In the genomic region with DNA sequence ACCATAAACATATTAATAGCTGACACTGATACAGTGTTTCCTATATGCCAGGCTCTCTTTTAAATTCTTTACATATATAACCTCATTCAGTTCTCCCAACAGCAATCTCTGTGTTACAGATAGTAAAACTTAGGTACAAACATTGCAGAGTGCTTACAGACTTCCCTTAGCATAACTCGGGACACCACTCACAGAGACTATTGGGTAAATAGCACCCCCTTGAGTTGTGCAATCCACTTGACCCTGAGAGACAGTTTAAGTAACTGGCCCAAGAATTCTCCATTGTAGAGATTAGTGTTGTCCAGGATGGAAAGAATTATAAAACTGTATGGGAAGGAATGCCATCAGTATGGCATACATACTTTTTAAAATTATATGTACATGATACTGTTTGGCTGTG, we compare ENCODE assay signal across 14 cellular contexts.
"Had no signal": no experiment of that assay in that cellular context is flagged by ENCODE, and none has a peak within 500 bp of the region (broad histone marks: within the 10 kb centered on the region; RNA-seq: fewer than 3 reads in every experiment).

No MANE protein-coding gene starts in this region.

- H3K27ac Mint-ChIP-seq: activated CD4-positive, alpha-beta memory T cell treated with anti-CD3 and anti-CD28 coated beads, Interleukin-2, amount 10 ng/mL, durations not matched to agents 7 days and 5 days; activated CD4-positive, alpha-beta T cell treated with anti-CD3 and anti-CD28 coated beads for 36 hours; mesothelial cell of epicardium; stimulated activated naive CD8-positive, alpha-beta T cell treated with anti-CD3 and anti-CD28 coated beads, Interleukin-15, amount 100 ng/mL, for 72 hours had no signal

- ATAC-seq: activated CD4-positive, alpha-beta T cell treated with anti-CD3 and anti-CD28 coated beads for 36 hours; stimulated activated naive CD8-positive, alpha-beta T cell treated with anti-CD3 and anti-CD28 coated beads, Interleukin-15, amount 100 ng/mL, for 72 hours had no signal

- DNase-seq: activated CD4-positive, alpha-beta memory T cell treated with anti-CD3 and anti-CD28 coated beads, Interleukin-2, amount 10 ng/mL, durations not matched to agents 7 days and 5 days; activated CD4-positive, alpha-beta T cell treated with anti-CD3 and anti-CD28 coated beads for 36 hours; activated CD8-positive, alpha-beta memory T cell treated with anti-CD3 and anti-CD28 coated beads, Interleukin-2, amount 50 U/mL, for 4 hours; activated naive CD4-positive, alpha-beta T cell; caudate nucleus; cortex of kidney; effector CD8-positive, alpha-beta T cell; kidney; stimulated activated CD4-positive, alpha-beta T cell treated with anti-CD3 and anti-CD28 coated beads, Interleukin-4, amount 100 ng/mL, for 24 hours; stimulated activated naive CD8-positive, alpha-beta T cell treated with anti-CD3 and anti-CD28 coated beads, Interleukin-15, amount 100 ng/mL, for 72 hours; T1000 had no signal

- H3K27me3 Mint-ChIP-seq: activated CD4-positive, alpha-beta memory T cell treated with anti-CD3 and anti-CD28 coated beads, Interleukin-2, amount 10 ng/mL, durations not matched to agents 7 days and 5 days; activated CD4-positive, alpha-beta T cell treated with anti-CD3 and anti-CD28 coated beads for 36 hours; stimulated activated naive CD8-positive, alpha-beta T cell treated with anti-CD3 and anti-CD28 coated beads, Interleukin-15, amount 100 ng/mL, for 72 hours had no signal

- H3K36me3 Mint-ChIP-seq: mesothelial cell of epicardium had no signal

- H3K4me3 ChIP-seq: thoracic aorta had no signal

- H3K9me3 Mint-ChIP-seq: activated CD4-positive, alpha-beta memory T cell treated with anti-CD3 and anti-CD28 coated beads, Interleukin-2, amount 10 ng/mL, durations not matched to agents 7 days and 5 days; mesothelial cell of epicardium; neural crest cell; stimulated activated naive CD8-positive, alpha-beta T cell treated with anti-CD3 and anti-CD28 coated beads, Interleukin-15, amount 100 ng/mL, for 72 hours had no signal

- H3K4me3 Mint-ChIP-seq: activated CD4-positive, alpha-beta memory T cell treated with anti-CD3 and anti-CD28 coated beads, Interleukin-2, amount 10 ng/mL, durations not matched to agents 7 days and 5 days; activated CD4-positive, alpha-beta T cell treated with anti-CD3 and anti-CD28 coated beads for 36 hours; mesothelial cell of epicardium; neural crest cell; stimulated activated naive CD8-positive, alpha-beta T cell treated with anti-CD3 and anti-CD28 coated beads, Interleukin-15, amount 100 ng/mL, for 72 hours had no signal

- H3K4me1 Mint-ChIP-seq: neural crest cell; stimulated activated naive CD8-positive, alpha-beta T cell treated with anti-CD3 and anti-CD28 coated beads, Interleukin-15, amount 100 ng/mL, for 72 hours had no signal
